ENCODE assay signal across 8 cellular contexts in the genomic region with DNA sequence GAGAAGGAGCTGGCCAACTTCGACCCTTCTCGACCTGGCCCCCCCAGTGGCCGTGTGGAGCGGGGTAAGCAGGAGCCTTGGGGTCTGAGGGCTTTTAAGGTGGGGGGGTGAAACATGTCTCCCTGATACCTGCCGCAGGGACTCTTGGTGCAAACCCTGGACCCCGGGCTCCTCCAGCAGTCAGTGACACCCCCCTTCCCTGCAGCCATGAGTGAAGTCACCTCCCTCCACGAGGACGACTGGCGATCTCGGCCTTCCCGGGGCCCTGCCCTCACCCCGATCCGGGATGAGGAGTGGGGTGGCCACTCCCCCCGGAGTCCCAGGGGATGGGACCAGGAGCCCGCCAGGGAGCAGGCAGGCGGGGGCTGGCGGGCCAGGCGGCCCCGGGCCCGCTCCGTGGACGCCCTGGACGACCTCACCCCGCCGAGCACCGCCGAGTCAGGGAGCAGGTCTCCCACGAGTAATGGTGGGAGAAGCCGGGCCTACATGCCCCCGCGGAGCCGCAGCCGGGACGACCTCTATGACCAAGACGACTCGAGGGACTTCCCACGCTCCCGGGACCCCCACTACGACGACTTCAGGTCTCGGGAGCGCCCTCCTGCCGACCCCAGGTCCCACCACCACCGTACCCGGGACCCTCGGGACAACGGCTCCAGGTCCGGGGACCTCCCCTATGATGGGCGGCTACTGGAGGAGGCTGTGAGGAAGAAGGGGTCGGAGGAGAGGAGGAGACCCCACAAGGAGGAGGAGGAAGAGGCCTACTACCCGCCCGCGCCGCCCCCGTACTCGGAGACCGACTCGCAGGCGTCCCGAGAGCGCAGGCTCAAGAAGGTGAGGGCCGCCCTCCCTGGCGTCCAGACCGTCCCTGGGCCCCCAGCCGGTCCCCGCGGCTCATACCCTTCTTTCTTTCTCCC. TPM values are rescaled to one million over a fixed set of nuclear protein-coding genes. Genes with fewer than 3 reads are reported as not detected.
DNase-seq lines count a peak whose midpoint lies in the region; ATAC-seq and TF ChIP-seq lines count a peak whose summit lies in the region.

No MANE protein-coding gene starts in this region.

- intact Hi-C loops in activated CD4-positive, alpha-beta T cell treated with anti-CD3 and anti-CD28 coated beads, Interleukin-2, amount 10 ng/mL, durations not matched to agents 24 days and 14 days (cut with micrococcal nuclease): no loop called here
- intact Hi-C loops in mucosa of descending colon (cut with DNase I, micrococcal nuclease): no loop called here
- intact Hi-C loops in testis (cut with DNase I; ENCODE audit: low total_unique reads): no loop called here

- peak overlapping the region; percentile 99 for H3K9ac ChIP-seq in BLaER1
- peak overlapping the region; percentile 94 for H3K9ac ChIP-seq in HUES64 (ENCODE audit: low read depth, low read length)
- H3K9ac ChIP-seq in endodermal cell (ENCODE audit: extremely low read depth, low read length, poor library complexity, severe bottlenecking): peak overlapping the region; percentile 67

- peak overlapping the region; percentile 96 for H3K27ac ChIP-seq in BLaER1
- peak overlapping the region; percentile 88 for H3K27ac ChIP-seq in HUES64 (ENCODE audit: low read depth, low read length)
- H3K27ac ChIP-seq in endodermal cell (ENCODE audit: low read depth, low read length): peak overlapping the region; percentile 68
- peak overlapping the region; percentile 68 to 98 for H3K27ac ChIP-seq in testis

- 41% methylated on average over 67 of the region's 67 CpGs for WGBS in HUES64
- WGBS in endodermal cell (ENCODE audit: insufficient coverage in 1 of 2, insufficient read length in 1 of 2), 2 experiments: 44 to 45% methylated on average over 27 to 67 of the region's 67 CpGs
- 1 to 5% methylated on average over 20 to 56 of the region's 67 CpGs for WGBS in testis, 2 donors

- H3K9me3 Mint-ChIP-seq in activated CD4-positive, alpha-beta T cell treated with anti-CD3 and anti-CD28 coated beads, Interleukin-2, amount 10 ng/mL, durations not matched to agents 24 days and 14 days: no peaks in the 10 kb centered on the region
- no peaks in the 10 kb centered on the region for H3K9me3 Mint-ChIP-seq in endodermal cell

- H3K36me3 Mint-ChIP-seq in activated CD4-positive, alpha-beta T cell treated with anti-CD3 and anti-CD28 coated beads, Interleukin-2, amount 10 ng/mL, durations not matched to agents 24 days and 14 days (ENCODE audit: low read depth): peaks cover 33% of the 10 kb centered on the region
- peaks cover 55% of the 10 kb centered on the region for H3K36me3 Mint-ChIP-seq in endodermal cell (ENCODE audit: low read depth)

- H3K36me3 ChIP-seq in BLaER1 (peaks cover 22% of the 10 kb centered on the region), HUES64 (ENCODE audit: insufficient read depth, low read length) (peaks cover 72% of the 10 kb centered on the region), endodermal cell (ENCODE audit: control insufficient read depth, insufficient read depth, low read length) (peaks cover 65% of the 10 kb centered on the region), mucosa of descending colon (ENCODE audit: low read depth) (peaks cover 5% of the 10 kb centered on the region), testis (ENCODE audit: low read depth, missing control alignments) (no peaks in the 10 kb centered on the region)

- H3K4me3 ChIP-seq in BLaER1 (peak overlapping the region; percentile 95), HUES64 (ENCODE audit: low read length) (peak overlapping the region; percentile 81), endodermal cell (ENCODE audit: low read length) (peak overlapping the region; percentile 86), mucosa of descending colon (peak overlapping the region; percentile 42), testis (peak overlapping the region; percentile 82)

- peaks cover 15% of the 10 kb centered on the region for H3K4me1 Mint-ChIP-seq in activated CD4-positive, alpha-beta T cell treated with anti-CD3 and anti-CD28 coated beads, Interleukin-2, amount 10 ng/mL, durations not matched to agents 24 days and 14 days
- H3K4me1 Mint-ChIP-seq in endodermal cell: peaks cover 11% of the 10 kb centered on the region

- ATAC-seq in mucosa of descending colon: peak; percentile 34
- ATAC-seq in HG03175 (IDR thresholded peaks at IDR 0.05; ENCODE audit: unreplicated experiment): no peak

- H3K27ac Mint-ChIP-seq in activated CD4-positive, alpha-beta T cell treated with anti-CD3 and anti-CD28 coated beads, Interleukin-2, amount 10 ng/mL, durations not matched to agents 24 days and 14 days: peak overlapping the region; percentile 94
- H3K27ac Mint-ChIP-seq in endodermal cell: peak overlapping the region; percentile 97

- H3K4me3 Mint-ChIP-seq in activated CD4-positive, alpha-beta T cell treated with anti-CD3 and anti-CD28 coated beads, Interleukin-2, amount 10 ng/mL, durations not matched to agents 24 days and 14 days: peak overlapping the region; percentile 91
- H3K4me3 Mint-ChIP-seq in endodermal cell: peak overlapping the region; percentile 75

- peak; percentile 84 for DNase-seq in activated CD4-positive, alpha-beta T cell treated with anti-CD3 and anti-CD28 coated beads, Interleukin-2, amount 10 ng/mL, durations not matched to agents 24 days and 14 days
- DNase-seq in endodermal cell (peak; percentile 76), mucosa of descending colon (peak; percentile 59 to 81 (median 72)), testis (peak; percentile 68), SHP77 (lab: John Stamatoyannopoulos, UW) (no peak)

- no peaks in the 10 kb centered on the region for H3K27me3 Mint-ChIP-seq in activated CD4-positive, alpha-beta T cell treated with anti-CD3 and anti-CD28 coated beads, Interleukin-2, amount 10 ng/mL, durations not matched to agents 24 days and 14 days
- no peaks in the 10 kb centered on the region for H3K27me3 Mint-ChIP-seq in endodermal cell (ENCODE audit: insufficient read depth)

- H4K20me1 ChIP-seq in BLaER1: 0 out of 2 replicates have a peak, but pooled peaks cover 14% of the 10 kb centered on the region

- no peak for TF ChIP-seq POLR2A in testis (IDR thresholded peaks at IDR 0.05)

- peak overlapping the region; percentile 98 for H3K4me2 ChIP-seq in BLaER1

- no peaks in the 10 kb centered on the region for H3K27me3 ChIP-seq in BLaER1
- H3K27me3 ChIP-seq in HUES64 (ENCODE audit: insufficient read depth, low read length): no peaks in the 10 kb centered on the region
- H3K27me3 ChIP-seq in endodermal cell (ENCODE audit: control insufficient read depth, insufficient read depth, low read length, poor library complexity, severe bottlenecking): no peaks in the 10 kb centered on the region
- no peaks in the 10 kb centered on the region for H3K27me3 ChIP-seq in testis

- H3K9me3 ChIP-seq in BLaER1 (no peaks in the 10 kb centered on the region), HUES64 (ENCODE audit: insufficient read depth, low read depth, low read length) (no peaks in the 10 kb centered on the region), endodermal cell (ENCODE audit: control insufficient read depth, low read length) (no peaks in the 10 kb centered on the region), mucosa of descending colon (no peaks in the 10 kb centered on the region), testis (no peaks in the 10 kb centered on the region)

- H3K4me1 ChIP-seq in BLaER1: peaks cover 72% of the 10 kb centered on the region
- H3K4me1 ChIP-seq in HUES64 (ENCODE audit: insufficient read depth, low read length): 0 out of 2 replicates have a peak, but pooled peaks cover 3% of the 10 kb centered on the region
- no peaks in the 10 kb centered on the region for H3K4me1 ChIP-seq in endodermal cell (ENCODE audit: control insufficient read depth, insufficient read depth, low read length)
- peaks cover 20% of the 10 kb centered on the region for H3K4me1 ChIP-seq in mucosa of descending colon (ENCODE audit: low read depth)
- H3K4me1 ChIP-seq in testis: peaks cover 34% of the 10 kb centered on the region

- no peak for TF ChIP-seq CTCF in endodermal cell (conservative IDR thresholded peaks at IDR 0.05)
- no peak for TF ChIP-seq CTCF in mucosa of descending colon (IDR thresholded peaks at IDR 0.05)
- no peak for TF ChIP-seq CTCF in testis (IDR thresholded peaks at IDR 0.05)

RNA-seq across cellular contexts. Expression of gene USF2, which starts 1.6 kb away (rescaled TPM):
- polyA plus RNA-seq in HUES64 (2013, experiment 1 of 2): 85.8 TPM
- 83.5 TPM for polyA plus RNA-seq in HUES64 (2013, experiment 2 of 2)
- total RNA-seq in activated CD4-positive, alpha-beta T cell treated with anti-CD3 and anti-CD28 coated beads, Interleukin-2, amount 10 ng/mL, durations not matched to agents 24 days and 14 days: 147 TPM in 2 replicates
- total RNA-seq in endodermal cell (100 to 1,000 TPM; 111 to 121 TPM), mucosa of descending colon (100 to 1,000 TPM in 2 of 3 donors, 10 to 100 TPM in 1; 94.5 to 131 (median 116) TPM), testis (100 to 1,000 TPM; 105 to 123 TPM)
- 120 TPM for polyA plus RNA-seq in endodermal cell (2013, experiment 1 of 2)
- polyA plus RNA-seq in endodermal cell (2013, experiment 2 of 2): 121 TPM
- polyA plus RNA-seq in testis (ENCODE audit: insufficient read depth, low read depth, low replicate concordance): 83.1 TPM

RNA-seq across cellular contexts. Expression of gene HAMP, which starts 15.2 kb away (rescaled TPM):
- polyA plus RNA-seq in HUES64 (2013, experiment 1 of 2): not detected
- not detected for polyA plus RNA-seq in HUES64 (2013, experiment 2 of 2)
- total RNA-seq in activated CD4-positive, alpha-beta T cell treated with anti-CD3 and anti-CD28 coated beads, Interleukin-2, amount 10 ng/mL, durations not matched to agents 24 days and 14 days: 0.40 TPM in 2 replicates
- 1 to 10 TPM in 1 of 2 donors, under 1 TPM in 1; 0.35 to 1.3 TPM for total RNA-seq in endodermal cell
- polyA plus RNA-seq in endodermal cell (2013, experiment 1 of 2): 0.25 TPM
- polyA plus RNA-seq in endodermal cell (2013, experiment 2 of 2): 0.25 TPM
- not detected for total RNA-seq in mucosa of descending colon
- total RNA-seq in testis: not detected
- polyA plus RNA-seq in testis (ENCODE audit: insufficient read depth, low read depth, low replicate concordance): 1.6 TPM

RNA-seq across cellular contexts. Expression of gene LSR, which starts 18.4 kb away (rescaled TPM):
- polyA plus RNA-seq in HUES64 (2013, experiment 1 of 2): 105 TPM
- polyA plus RNA-seq in HUES64 (2013, experiment 2 of 2): 89.8 TPM
- 2.2 and 2.8 TPM in 2 replicates for total RNA-seq in activated CD4-positive, alpha-beta T cell treated with anti-CD3 and anti-CD28 coated beads, Interleukin-2, amount 10 ng/mL, durations not matched to agents 24 days and 14 days
- total RNA-seq in endodermal cell (100 to 1,000 TPM; 112 to 170 TPM), mucosa of descending colon (100 to 1,000 TPM; 123 to 302 (median 289) TPM), testis (100 to 1,000 TPM; 154 to 195 TPM)
- polyA plus RNA-seq in endodermal cell (2013, experiment 1 of 2): 51.6 TPM
- polyA plus RNA-seq in endodermal cell (2013, experiment 2 of 2): 36.3 TPM
- 85.7 TPM for polyA plus RNA-seq in testis (ENCODE audit: insufficient read depth, low read depth, low replicate concordance)

RNA-seq across cellular contexts. Expression of gene MAG, which starts 24.8 kb away (rescaled TPM):
- 0.35 TPM for polyA plus RNA-seq in HUES64 (2013, experiment 1 of 2)
- not detected for polyA plus RNA-seq in HUES64 (2013, experiment 2 of 2)
- 0.17 TPM in 1 of 2 replicates, not detected in the other for total RNA-seq in activated CD4-positive, alpha-beta T cell treated with anti-CD3 and anti-CD28 coated beads, Interleukin-2, amount 10 ng/mL, durations not matched to agents 24 days and 14 days
- not detected for total RNA-seq in endodermal cell
- not detected for polyA plus RNA-seq in endodermal cell (2013, experiment 1 of 2)
- not detected for polyA plus RNA-seq in endodermal cell (2013, experiment 2 of 2)
- under 1 TPM in 1 of 3 donors, not detected in 2; 0.80 TPM for total RNA-seq in mucosa of descending colon
- total RNA-seq in testis: 10 to 100 TPM; 10.8 to 18.4 TPM
- polyA plus RNA-seq in testis (ENCODE audit: insufficient read depth, low read depth, low replicate concordance): 5.4 TPM

RNA-seq across cellular contexts. Expression of gene FAM187B, which starts 38.6 kb away (rescaled TPM):
- not detected for polyA plus RNA-seq in HUES64 (2013, experiment 1 of 2)
- polyA plus RNA-seq in HUES64 (2013, experiment 2 of 2): not detected
- total RNA-seq in activated CD4-positive, alpha-beta T cell treated with anti-CD3 and anti-CD28 coated beads, Interleukin-2, amount 10 ng/mL, durations not matched to agents 24 days and 14 days: not detected in 2 replicates
- total RNA-seq in endodermal cell: not detected
- not detected for polyA plus RNA-seq in endodermal cell (2013, experiment 1 of 2)
- polyA plus RNA-seq in endodermal cell (2013, experiment 2 of 2): not detected
- not detected for total RNA-seq in mucosa of descending colon
- 100 to 1,000 TPM in 1 of 2 donors, 10 to 100 TPM in 1; 18.4 to 105 TPM for total RNA-seq in testis
- polyA plus RNA-seq in testis (ENCODE audit: insufficient read depth, low read depth, low replicate concordance): 79.2 TPM

Comparison
In these comparisons a context has a peak if more than half of its experiments do, and no peak if none do; other contexts are left out.
1. H3K4me3 ChIP-seq: peak in every context shown above with its lines; median percentile 95 in BLaER1; 86 in endodermal cell; 82 in testis; 81 in HUES64; 42 in mucosa of descending colon.
2. DNase-seq: peak in activated CD4-positive, alpha-beta T cell treated with anti-CD3 and anti-CD28 coated beads, Interleukin-2, amount 10 ng/mL, durations not matched to agents 24 days and 14 days (single experiment), endodermal cell (single experiment), mucosa of descending colon (3 of 3) and testis (single experiment); none in SHP77 (0 of 2).
3. RNA of gene LSR, which starts 18.4 kb away (total RNA-seq): 123 to 302 TPM in mucosa of descending colon, 154 to 195 TPM in testis and 112 to 170 TPM in endodermal cell; 2.2 to 2.8 TPM in activated CD4-positive, alpha-beta T cell treated with anti-CD3 and anti-CD28 coated beads, Interleukin-2, amount 10 ng/mL, durations not matched to agents 24 days and 14 days; every median in the first group is over 10 times any median in the second.
4. Peak in every context shown above with its lines, with median percentiles within 50 percentile points of each other: H3K27ac ChIP-seq and H3K9ac ChIP-seq.